17 cellular contexts compared by ENCODE assay signal in genomic region chr10:120783901-120784300, GRCh38.
DNase-seq lines count a peak whose midpoint lies in the region; FAIRE-seq and TF ChIP-seq lines count a peak whose summit lies in the region.
"Had no signal": no experiment of that assay in that cellular context is flagged by ENCODE, and none has a peak within 500 bp of the region (broad histone marks: within the 10 kb centered on the region; RNA-seq: fewer than 3 reads in every experiment).

No MANE protein-coding gene starts in this region.

- H4K20me1 ChIP-seq in PC-9 (ENCODE audit: insufficient read depth) = no peaks in the 10 kb centered on the region

- H3K27me3 ChIP-seq in PC-9 (ENCODE audit: insufficient read depth, low read depth) = peaks cover 22% of the 10 kb centered on the region; the same call in 1 of the 2 replicates
- H3K27me3 ChIP-seq in brain microvascular endothelial cell (replicated peaks) = no peaks in the 10 kb centered on the region

- no peak overlapping the region for H3K4me2 ChIP-seq in PC-9

- CTCF ChIA-PET in PC-9 (lab: Charles Lee) = no interaction called here

- FAIRE-seq in GM19239 (lab: Jason Lieb, UNC) = no peak
- FAIRE-seq: D721Med, GM12878, H54, HTR-8/SVneo, K562 had no signal

- intact Hi-C loops in PC-9 (cut with micrococcal nuclease; ENCODE audit: unreplicated experiment) = no loop called here

- H3K36me3 ChIP-seq in PC-9 (ENCODE audit: low read depth) (no peaks in the 10 kb centered on the region), brain microvascular endothelial cell (replicated peaks) (no peaks in the 10 kb centered on the region)

- no peaks in the 10 kb centered on the region for H3F3A ChIP-seq in PC-9 (ENCODE audit: insufficient read depth, low read depth)

- H3K4me1 ChIP-seq in PC-9 (replicated peaks; ENCODE audit: insufficient read depth) = no peaks in the 10 kb centered on the region
- H3K4me1 ChIP-seq: Caco-2 had no signal

- no peak overlapping the region for H2AFZ ChIP-seq in PC-9
- H2AFZ ChIP-seq: GM23248 had no signal

- H3K9me3 ChIP-seq in PC-9 (ENCODE audit: insufficient read depth, low read depth) = no peaks in the 10 kb centered on the region
- H3K9me3 ChIP-seq: Caco-2 had no signal

- peak; percentile 20 for DNase-seq in GDM1 (lab: John Stamatoyannopoulos, UW)
- DNase-seq in hippocampal formation (lab: John Stamatoyannopoulos, UW) = peak; percentile 13 to 35
- DNase-seq in pons (ENCODE audit: low spot score) = peak; percentile 60
- no peak for DNase-seq in PC-9
- no peak for DNase-seq in GM19239 (ENCODE audit: insufficient read length, low spot score)
- no peak for DNase-seq in brain microvascular endothelial cell
- DNase-seq: Caco-2; CD4-positive, alpha-beta T cell; GM23248; HCEC 1CT; IMR-90 had no signal

- POLR2A ChIA-PET in PC-9 (lab: Charles Lee; ENCODE audit: unreplicated experiment) = no interaction called here

- H3K4me3 ChIP-seq in PC-9 (no peak overlapping the region), brain microvascular endothelial cell (ENCODE audit: low read depth, low read length) (no peak overlapping the region)
- H3K4me3 ChIP-seq: GM12878, GM23248, K562 had no signal

- H3K79me2 ChIP-seq in PC-9 (ENCODE audit: low read depth) = no peaks in the 10 kb centered on the region

- in situ Hi-C loops in brain microvascular endothelial cell (cut with HindIII; ENCODE audit: low pct_ligation_motif_present, low sequenced_read_pairs) = no loop called here

- H3K27ac ChIP-seq in PC-9 = no peak overlapping the region
- H3K27ac ChIP-seq in brain microvascular endothelial cell = no peak overlapping the region
- H3K27ac ChIP-seq: C4-2B, GM23248 had no signal

- no TSS peak for BruUV-seq in PC-9 (replicated peaks; lab: Mats Ljungman, UMichigan)

- H3K9me2 ChIP-seq in PC-9 (ENCODE audit: insufficient read depth) = no peaks in the 10 kb centered on the region

- TF ChIP-seq CTCF in PC-9 (conservative IDR thresholded peaks at IDR 0.05) (no peak), brain microvascular endothelial cell (IDR thresholded peaks at IDR 0.05; ENCODE audit: low read depth, low read length, missing control alignments) (no peak)

Comparison
In these comparisons a context has a peak if more than half of its experiments do, and no peak if none do; other contexts are left out.
1. DNase-seq: peak in GDM1 (single experiment), hippocampal formation (2 of 2) and pons (single experiment); none in PC-9 (0 of 2), GM19239 (single experiment) and brain microvascular endothelial cell (single experiment).